ENCODE assay signal across 20 cellular contexts in genomic region chr1:111821121-111821745, GRCh38.
"Had no signal": no experiment of that assay in that cellular context is flagged by ENCODE, and none has a peak within 500 bp of the region (broad histone marks: within the 10 kb centered on the region; RNA-seq: fewer than 3 reads in every experiment).

No MANE protein-coding gene starts in this region.

- H3K36me3 ChIP-seq: prostate gland, right atrium auricular region, stomach, thyroid gland had no signal

- H3K4me1 ChIP-seq: prostate gland, right atrium auricular region, stomach, thyroid gland had no signal

- DNase-seq: cortex of kidney; dorsolateral prefrontal cortex; effector CD4-positive, alpha-beta T cell; hypothalamus; immature natural killer cell; mesenchymal stem cell; naive thymus-derived CD8-positive, alpha-beta T cell; nephron progenitor cell; nucleus accumbens; stimulated activated CD4-positive, alpha-beta T cell treated with anti-CD3 and anti-CD28 coated beads, Interleukin-2, amount 100 ng/mL, for 24 hours; stimulated activated CD4-positive, alpha-beta T cell treated with anti-CD3 and anti-CD28 coated beads, Interleukin-4, amount 100 ng/mL, for 24 hours; stimulated activated naive CD4-positive, alpha-beta T cell treated with Interleukin-2 at 50 U/mL for 16 hours; stomach; thyroid gland had no signal

- H3K27me3 ChIP-seq: dorsolateral prefrontal cortex, right atrium auricular region, stomach, thyroid gland had no signal

- H3K4me3 ChIP-seq: dorsolateral prefrontal cortex, prostate gland, right atrium auricular region, smooth muscle cell, stomach, thyroid gland had no signal

- H3K9me3 ChIP-seq: prostate gland, right atrium auricular region, thyroid gland had no signal

- ATAC-seq: left lobe of liver; naive thymus-derived CD8-positive, alpha-beta T cell; sciatic nerve; stimulated activated effector memory CD8-positive, alpha-beta T cell treated with anti-CD3 and anti-CD28 coated beads, Interleukin-12 subunit alpha, Interleukin-12 subunit beta, amount 100 ng/mL, for 72 hours had no signal

- H3K27ac ChIP-seq: dorsolateral prefrontal cortex, prostate gland, right atrium auricular region, stomach, thyroid gland had no signal
